12 cellular contexts compared by ENCODE assay signal in the genomic region with DNA sequence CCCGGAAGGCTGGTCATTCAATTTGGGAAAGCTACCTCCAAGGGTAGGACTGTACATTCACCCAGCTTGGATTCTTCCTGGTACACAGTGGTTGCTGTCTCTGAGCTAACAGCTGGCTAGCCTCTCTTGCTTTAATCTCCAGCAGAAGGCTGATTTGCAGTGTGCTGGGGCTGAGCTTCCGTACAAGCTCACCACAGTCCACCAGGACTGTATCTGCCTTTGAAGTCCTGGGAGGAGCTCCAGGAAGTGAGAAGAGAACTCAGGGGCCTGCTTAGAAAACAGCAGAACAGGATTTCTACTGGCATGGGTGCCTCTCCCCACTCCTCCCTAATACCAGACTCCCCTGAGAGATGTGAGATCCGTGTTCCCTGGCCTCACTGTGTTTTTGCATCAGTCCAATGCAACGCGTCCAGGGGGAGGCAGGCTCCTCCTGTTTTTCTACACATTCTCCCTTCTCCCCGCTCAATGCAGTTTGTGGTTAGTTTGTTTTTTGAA. TPM values are rescaled to one million over a fixed set of nuclear protein-coding genes. Genes with fewer than 3 reads are reported as not detected.
A peak's percentile ranks its signal among the peaks of the same experiment; 100 is the strongest.
DNase-seq lines count a peak whose midpoint lies in the region; ATAC-seq and TF ChIP-seq lines count a peak whose summit lies in the region.
"Had no signal": no experiment of that assay in that cellular context is flagged by ENCODE, and none has a peak within 500 bp of the region (broad histone marks: within the 10 kb centered on the region; RNA-seq: fewer than 3 reads in every experiment).

No MANE protein-coding gene starts in this region.

- no peak for DNase-seq in caudate nucleus (lab: John Stamatoyannopoulos, UW)
- DNase-seq in kidney tubule cell (ENCODE audit: low spot score) = peak; percentile 29
- DNase-seq in smooth muscle cell (lab: John Stamatoyannopoulos, UW; ENCODE audit: unreplicated experiment) = no peak
- DNase-seq in effector memory CD8-positive, alpha-beta T cell = no peak
- DNase-seq in AG08396 (ENCODE audit: low spot score) = no peak
- DNase-seq in GOT3 (lab: John Stamatoyannopoulos, UW) = no peak
- DNase-seq: CD8-positive, alpha-beta T cell; naive thymus-derived CD4-positive, alpha-beta T cell; NCI-H2029 treated with DMSO at 0.1 percent for 48 hours had no signal

- 27% methylated on average over 6 of the region's 6 CpGs for WGBS in smooth muscle cell (ENCODE audit: low lambda C conversion rate)

- H3K4me3 Mint-ChIP-seq in effector memory CD8-positive, alpha-beta T cell = no peak overlapping the region
- H3K4me3 Mint-ChIP-seq: CD8-positive, alpha-beta T cell; central memory CD8-positive, alpha-beta T cell had no signal

- H3K27ac ChIP-seq in caudate nucleus (ENCODE audit: low read depth, low read length) = peak overlapping the region; percentile 5
- peak overlapping the region; percentile 83 for H3K27ac ChIP-seq in smooth muscle cell (ENCODE audit: low read depth)

- TF ChIP-seq CTCF in smooth muscle cell (IDR thresholded peaks at IDR 0.05; ENCODE audit: borderline replicate concordance, insufficient read depth, poor library complexity, severe bottlenecking) = peak; percentile 10

- H2AFZ ChIP-seq in smooth muscle cell (ENCODE audit: low read depth) = peak overlapping the region; percentile 26

- peak overlapping the region; percentile 4 for H3K4me3 ChIP-seq in smooth muscle cell

- peaks cover 28% of the 10 kb centered on the region for H3F3A ChIP-seq in smooth muscle cell (ENCODE audit: low read depth)

- no peaks in the 10 kb centered on the region for H3K36me3 Mint-ChIP-seq in effector memory CD8-positive, alpha-beta T cell (ENCODE audit: insufficient read depth)
- H3K36me3 Mint-ChIP-seq: CD8-positive, alpha-beta T cell; naive thymus-derived CD4-positive, alpha-beta T cell had no signal

- ATAC-seq in HG03342 (IDR thresholded peaks at IDR 0.05; ENCODE audit: unreplicated experiment) (peak; percentile 49), HG02938 (IDR thresholded peaks at IDR 0.05; ENCODE audit: unreplicated experiment) (no peak)
- no peak for ATAC-seq in effector memory CD8-positive, alpha-beta T cell (replicated peaks)
- ATAC-seq: CD8-positive, alpha-beta T cell; naive thymus-derived CD4-positive, alpha-beta T cell had no signal

- no peaks in the 10 kb centered on the region for H3K36me3 ChIP-seq in smooth muscle cell (ENCODE audit: low read depth)

- H3K79me2 ChIP-seq in smooth muscle cell (ENCODE audit: low read depth) = peaks cover 58% of the 10 kb centered on the region

- no peak overlapping the region for H3K27ac Mint-ChIP-seq in effector memory CD8-positive, alpha-beta T cell
- H3K27ac Mint-ChIP-seq: CD8-positive, alpha-beta T cell; naive thymus-derived CD4-positive, alpha-beta T cell had no signal

- no peaks in the 10 kb centered on the region for H3K9me3 Mint-ChIP-seq in effector memory CD8-positive, alpha-beta T cell
- H3K9me3 Mint-ChIP-seq: CD8-positive, alpha-beta T cell; central memory CD8-positive, alpha-beta T cell; naive thymus-derived CD4-positive, alpha-beta T cell had no signal

- peaks cover 57 to 100% of the 10 kb centered on the region in 2 donors for H3K27me3 Mint-ChIP-seq in effector memory CD8-positive, alpha-beta T cell

- H3K4me1 Mint-ChIP-seq in effector memory CD8-positive, alpha-beta T cell (ENCODE audit: low read depth in 2 of 2) = no peaks in the 10 kb centered on the region
- H3K4me1 Mint-ChIP-seq: central memory CD8-positive, alpha-beta T cell had no signal

- peak overlapping the region; percentile 69 for H3K4me2 ChIP-seq in smooth muscle cell

- H3K9me3 ChIP-seq in smooth muscle cell (replicated peaks; ENCODE audit: low read depth) = no peaks in the 10 kb centered on the region

- H4K20me1 ChIP-seq in smooth muscle cell (ENCODE audit: low read depth) = peaks cover 54% of the 10 kb centered on the region

- H3K9ac ChIP-seq in smooth muscle cell (ENCODE audit: low read depth) = peak overlapping the region; percentile 23

- H3K4me1 ChIP-seq in smooth muscle cell (ENCODE audit: low read depth) = peaks cover 41% of the 10 kb centered on the region

- H3K27me3 ChIP-seq in smooth muscle cell (ENCODE audit: low read depth) = no peaks in the 10 kb centered on the region

RNA-seq across cellular contexts. Expression of a gene that starts 6.6 kb away (rescaled TPM):
- total RNA-seq in smooth muscle cell = 36.7 and 47.2 TPM in 2 replicates
- 35.4 and 43.3 TPM in 2 replicates for polyA plus RNA-seq in smooth muscle cell
